Comparison of ENCODE assay signal across 8 cellular contexts in genomic region chr1:1305300-1306069, GRCh38.
DNase-seq lines count a peak whose midpoint lies in the region; ATAC-seq lines count a peak whose summit lies in the region.

No MANE protein-coding gene starts in this region.

- peak overlapping the region; percentile 18 to 92 (median 90) for H3K4me3 ChIP-seq in skin epidermis

- no peak for ATAC-seq in HG03565 (IDR thresholded peaks at IDR 0.05; ENCODE audit: unreplicated experiment)

- H3K27ac ChIP-seq in skin epidermis, result peak overlapping the region in 20 of 21 experiments; percentile 40 to 97 (median 83)

- DNase-seq in COLO668 (lab: John Stamatoyannopoulos, UW; ENCODE audit: unreplicated experiment), result peak; percentile 97
- peak; percentile 63 for DNase-seq in HS-27A (ENCODE audit: low read depth)
- DNase-seq in T follicular helper cell (ENCODE audit: low read depth), result peak; percentile 44
- DNase-seq in amniotic epithelial cell (ENCODE audit: low read depth), result peak; percentile 70
- DNase-seq in hepatic stellate cell (ENCODE audit: low spot score), result peak; percentile 87
- DNase-seq in NK-92 (lab: John Stamatoyannopoulos, UW; ENCODE audit: unreplicated experiment), result no peak
